30 cellular contexts compared by ENCODE assay signal in genomic region chr2:67456441-67456840, GRCh38.
"Had no signal": no experiment of that assay in that cellular context is flagged by ENCODE, and none has a peak within 500 bp of the region (broad histone marks: within the 10 kb centered on the region; RNA-seq: fewer than 3 reads in every experiment).

No MANE protein-coding gene starts in this region.

- H3K9ac ChIP-seq: parathyroid adenoma had no signal

- H3K4me3 ChIP-seq: esophagus muscularis mucosa, heart right ventricle, psoas muscle, smooth muscle cell, vagina had no signal

- H3K4me2 ChIP-seq: smooth muscle cell had no signal

- ATAC-seq: activated CD8-positive, alpha-beta memory T cell treated with anti-CD3 and anti-CD28 coated beads, Interleukin-2, amount 10 ng/mL, durations not matched to agents 7 days and 5 days; activated CD8-positive, alpha-beta T cell treated with anti-CD3 and anti-CD28 coated beads, Interleukin-2, amount 10 ng/mL, durations not matched to agents 7 days and 5 days; foreskin keratinocyte; heart right ventricle; naive thymus-derived CD8-positive, alpha-beta T cell; psoas muscle; stimulated activated memory B cell treated with anti-CD40 and anti-IgM and Interleukin-4, amounts not matched to agents 10 μg/mL and 1 μg/mL and 100 μg/mL, for 72 hours; stimulated activated naive CD8-positive, alpha-beta T cell treated with anti-CD3 and anti-CD28 coated beads, Interleukin-15, amount 100 ng/mL, for 72 hours; WTC11 had no signal

- H3K27ac Mint-ChIP-seq: activated CD8-positive, alpha-beta memory T cell treated with anti-CD3 and anti-CD28 coated beads, Interleukin-2, amount 10 ng/mL, durations not matched to agents 7 days and 5 days; activated CD8-positive, alpha-beta T cell treated with anti-CD3 and anti-CD28 coated beads, Interleukin-2, amount 10 ng/mL, durations not matched to agents 7 days and 5 days; activated naive CD4-positive, alpha-beta T cell treated with anti-CD3 and anti-CD28 coated beads, Interleukin-2, amount 50 U/mL, for 24 hours; activated T-helper 2 cell treated with anti-CD3 and anti-CD28 coated beads, Interferon-gamma antibody, Interleukin-2, Interleukin-4, amounts not matched to agents 10 μg/mL and 5 μg/mL and 100 μg/mL, durations not matched to agents 14 hours and 24 hours and 36 hours; dendritic cell treated with granulocyte-macrophage colony-stimulating factor and Interleukin-4, amounts not matched to agents 40 ng/mL and 50 ng/mL, for 4 days; endodermal cell; memory B cell; naive thymus-derived CD8-positive, alpha-beta T cell; stimulated activated memory B cell treated with anti-CD40 and anti-IgM and Interleukin-4, amounts not matched to agents 10 μg/mL and 1 μg/mL and 100 μg/mL, for 72 hours; stimulated activated naive CD8-positive, alpha-beta T cell treated with anti-CD3 and anti-CD28 coated beads, Interleukin-15, amount 100 ng/mL, for 72 hours; WTC11 had no signal

- H3K79me2 ChIP-seq: parathyroid adenoma had no signal

- H3K9me3 ChIP-seq: esophagus muscularis mucosa, heart right ventricle, psoas muscle, vagina had no signal

- H3K4me1 ChIP-seq: heart right ventricle, parathyroid adenoma, psoas muscle, vagina had no signal

- H3K36me3 ChIP-seq: esophagus muscularis mucosa, heart right ventricle, vagina had no signal

- H3K9me3 Mint-ChIP-seq: activated naive CD4-positive, alpha-beta T cell treated with anti-CD3 and anti-CD28 coated beads, Interleukin-2, amount 50 U/mL, for 24 hours; activated T-helper 2 cell treated with anti-CD3 and anti-CD28 coated beads, Interferon-gamma antibody, Interleukin-2, Interleukin-4, amounts not matched to agents 10 μg/mL and 5 μg/mL and 100 μg/mL, durations not matched to agents 14 hours and 24 hours and 36 hours; central memory CD8-positive, alpha-beta T cell; dendritic cell treated with granulocyte-macrophage colony-stimulating factor and Interleukin-4, amounts not matched to agents 40 ng/mL and 50 ng/mL, for 4 days; endodermal cell; memory B cell; neural crest cell; stimulated activated memory B cell treated with anti-CD40 and anti-IgM and Interleukin-4, amounts not matched to agents 10 μg/mL and 1 μg/mL and 100 μg/mL, for 72 hours; stimulated activated naive CD8-positive, alpha-beta T cell treated with anti-CD3 and anti-CD28 coated beads, Interleukin-15, amount 100 ng/mL, for 72 hours; WTC11 had no signal

- H2AFZ ChIP-seq: parathyroid adenoma had no signal

- H3K27ac ChIP-seq: esophagus muscularis mucosa, heart right ventricle, parathyroid adenoma, psoas muscle, vagina had no signal

- H3K27me3 ChIP-seq: esophagus muscularis mucosa, foreskin keratinocyte, heart right ventricle, vagina had no signal

- DNase-seq: activated CD4-positive, alpha-beta T cell treated with anti-CD3 and anti-CD28 coated beads for 1 hour; activated CD8-positive, alpha-beta memory T cell treated with anti-CD3 and anti-CD28 coated beads, Interleukin-2, amount 10 ng/mL, durations not matched to agents 7 days and 5 days; activated CD8-positive, alpha-beta T cell treated with anti-CD3 and anti-CD28 coated beads, Interleukin-2, amount 10 ng/mL, durations not matched to agents 7 days and 5 days; activated T-cell treated with anti-CD3 and anti-CD28 coated beads, Interleukin-2, amount 50 U/mL, for 48 hours; endodermal cell; foreskin keratinocyte; heart right ventricle; midbrain; naive thymus-derived CD8-positive, alpha-beta T cell; occipital lobe; psoas muscle; stimulated activated CD4-positive, alpha-beta T cell treated with anti-CD3 and anti-CD28 coated beads, Interleukin-1b, Interleukin-23, amount 100 ng/mL, for 48 hours; stimulated activated CD4-positive, alpha-beta T cell treated with anti-CD3 and anti-CD28 coated beads, Interleukin-4, amount 100 ng/mL, for 4 hours; stimulated activated CD8-positive, alpha-beta memory T cell treated with anti-CD3 and anti-CD28 coated beads, Interleukin-4, amount 100 ng/mL, for 48 hours; stimulated activated naive CD8-positive, alpha-beta T cell treated with anti-CD3 and anti-CD28 coated beads, Interleukin-15, amount 100 ng/mL, for 72 hours; substantia nigra; T1000 had no signal

- FAIRE-seq: bronchial epithelial cell had no signal

- H3K36me3 Mint-ChIP-seq: activated CD8-positive, alpha-beta memory T cell treated with anti-CD3 and anti-CD28 coated beads, Interleukin-2, amount 10 ng/mL, durations not matched to agents 7 days and 5 days; activated naive CD4-positive, alpha-beta T cell treated with anti-CD3 and anti-CD28 coated beads, Interleukin-2, amount 50 U/mL, for 24 hours; memory B cell; naive thymus-derived CD8-positive, alpha-beta T cell; stimulated activated memory B cell treated with anti-CD40 and anti-IgM and Interleukin-4, amounts not matched to agents 10 μg/mL and 1 μg/mL and 100 μg/mL, for 72 hours; WTC11 had no signal
